1 cellular context compared by ENCODE assay signal in genomic region chr18:10030816-10031541, GRCh38.
TF ChIP-seq lines count a peak whose summit lies in the region.

No MANE protein-coding gene starts in this region.

TF ChIP-seq in SK-N-SH treated with all-trans-retinoic acid at 6 μM for 48 hours, 23 proteins besides CTCF, POLR2A, EP300 and RAD21 (continued from another document):
- TF ChIP-seq TSHZ2 (CRISPR knock-in tag; IDR thresholded peaks at IDR 0.05) (peak; percentile 29; the same call in 1 of the 2 replicates), TCF4 (CRISPR knock-in tag; IDR thresholded peaks at IDR 0.05; ENCODE audit: borderline replicate concordance) (peak; percentile 70; the same call in 1 of the 2 replicates), TOX (CRISPR knock-in tag; IDR thresholded peaks at IDR 0.05; ENCODE audit: borderline replicate concordance) (no peak), ISL1 (CRISPR knock-in tag; IDR thresholded peaks at IDR 0.05) (peak; percentile 24; the same call in 1 of the 2 replicates), PPARA (CRISPR knock-in tag; IDR thresholded peaks at IDR 0.05; ENCODE audit: borderline replicate concordance) (no peak), GLIS3 (CRISPR knock-in tag; IDR thresholded peaks at IDR 0.05) (no peak)
